ENCODE assay signal across 9 cellular contexts in genomic region chr11:6655790-6656580, GRCh38. TPM values are rescaled to one million over a fixed set of nuclear protein-coding genes. Genes with fewer than 3 reads are reported as not detected.
DNase-seq lines count a peak whose midpoint lies in the region; ATAC-seq and TF ChIP-seq lines count a peak whose summit lies in the region.
"Had no signal": no experiment of that assay in that cellular context is flagged by ENCODE, and none has a peak within 500 bp of the region (broad histone marks: within the 10 kb centered on the region; RNA-seq: fewer than 3 reads in every experiment).

Gene DCHS1, minus strand, starts transcription at chr11:6655809. Its CDS starts 14,196 bp downstream, at chr11:6641613.

- peak within 1 kb of the TSS; percentile 30 to 79 (median 69) for H3K27ac Mint-ChIP-seq in CD4-positive, alpha-beta memory T cell

- peaks cover 0 to 8% (median 1%) of the 10 kb centered on the region in 4 donors for H3K4me1 Mint-ChIP-seq in CD4-positive, alpha-beta memory T cell

- CTCF ChIA-PET in CD4-positive, alpha-beta memory T cell (lab: Charles Lee; ENCODE audit: partially characterized antibody), result interaction anchor here (3.0 to 3.8 kb wide), 3 partner anchors 12 to 37 kb away, joined by 13 to 19 read pairs (median 15); partner anchors contain the start of genes MRPL17 and TPP1

- peak within 1 kb of the TSS; percentile 67 to 80 (median 74) for H3K4me3 Mint-ChIP-seq in CD4-positive, alpha-beta memory T cell

- DNase-seq in CD4-positive, alpha-beta memory T cell, result peak in 1 of 5 donors; percentile 16
- DNase-seq in NCI-H2227 treated with DMSO at 0.1 percent for 48 hours (lab: John Stamatoyannopoulos, UW) (peak; percentile 53), vagina (ENCODE audit: extremely low spot score in 2 of 2) (no peak), SW 1271 (lab: John Stamatoyannopoulos, UW) (no peak), NCI-H2196 (lab: John Stamatoyannopoulos, UW; ENCODE audit: unreplicated experiment) (no peak)
- peak in 1 of 3 donors; percentile 15 for DNase-seq in effector memory CD4-positive, alpha-beta T cell

- peaks cover 25% of the 10 kb centered on the region for H3K4me1 ChIP-seq in CD4-positive, alpha-beta memory T cell (ENCODE audit: insufficient read depth, low read length)
- no peaks in the 10 kb centered on the region for H3K4me1 ChIP-seq in effector memory CD4-positive, alpha-beta T cell (ENCODE audit: control insufficient read depth, insufficient read depth, low read length, poor library complexity, severe bottlenecking)
- H3K4me1 ChIP-seq in muscle layer of duodenum (ENCODE audit: control insufficient read depth in 1 of 2, insufficient read depth in 2 of 2, low read length in 2 of 2) (peaks cover 6 to 9% of the 10 kb centered on the region in 2 donors), vagina (peaks cover 17% of the 10 kb centered on the region)

- H3K27me3 Mint-ChIP-seq in CD4-positive, alpha-beta memory T cell, result peaks cover 0 to 2% of the 10 kb centered on the region in 2 donors

- no peak for TF ChIP-seq POLR2A in vagina (IDR thresholded peaks at IDR 0.05)

- no peak for ATAC-seq in GM19328 (IDR thresholded peaks at IDR 0.05; ENCODE audit: unreplicated experiment)

- no peak within 1 kb of the TSS for H3K27ac ChIP-seq in CD4-positive, alpha-beta memory T cell (ENCODE audit: low read depth, low read length)
- peak within 1 kb of the TSS; percentile 35 for H3K27ac ChIP-seq in effector memory CD4-positive, alpha-beta T cell (ENCODE audit: insufficient read depth, low read length, poor library complexity, severe bottlenecking)
- H3K27ac ChIP-seq in muscle layer of duodenum (ENCODE audit: low read length) (peak within 1 kb of the TSS; percentile 82), vagina (peak within 1 kb of the TSS; percentile 92)
- H3K27ac ChIP-seq: HL-60 had no signal

- H3K27me3 ChIP-seq in CD4-positive, alpha-beta memory T cell (ENCODE audit: insufficient read depth, low read length), result peaks cover 7% of the 10 kb centered on the region
- no peaks in the 10 kb centered on the region for H3K27me3 ChIP-seq in effector memory CD4-positive, alpha-beta T cell (replicated peaks; ENCODE audit: control insufficient read depth, insufficient read depth, low read length, poor library complexity, severe bottlenecking)
- H3K27me3 ChIP-seq in muscle layer of duodenum (ENCODE audit: low read depth, low read length), result no peaks in the 10 kb centered on the region
- no peaks in the 10 kb centered on the region for H3K27me3 ChIP-seq in vagina

- POLR2A ChIA-PET in CD4-positive, alpha-beta memory T cell (lab: Charles Lee; ENCODE audit: partially characterized antibody), result interaction anchor here (1.0 to 4.6 kb wide), 6 partner anchors 9 to 52 kb away, joined by 3 to 21 read pairs (median 8); partner anchors contain the start of genes ILK, RRP8, TAF10 and TPP1

- no peak for TF ChIP-seq CTCF in vagina (IDR thresholded peaks at IDR 0.05)

- intact Hi-C loops in CD4-positive, alpha-beta memory T cell (cut with micrococcal nuclease), result loop anchor here (1.0 kb wide), 1 partner anchor 37 kb away; the partner anchor contains the start of gene TPP1
- intact Hi-C loops in vagina (cut with DNase I), result loop anchor here (10.0 kb wide), 1 partner anchor 51 kb away; the partner anchor contains the start of genes ILK and RRP8

- no peaks in the 10 kb centered on the region for H3K9me3 Mint-ChIP-seq in CD4-positive, alpha-beta memory T cell

- peak within 1 kb of the TSS in 1 of 2 donors; percentile 30 for H3K4me3 ChIP-seq in CD4-positive, alpha-beta memory T cell (ENCODE audit: low read length in 2 of 2)
- H3K4me3 ChIP-seq in effector memory CD4-positive, alpha-beta T cell (ENCODE audit: insufficient read depth, low read depth, low read length, poor library complexity, severe bottlenecking), result peak within 1 kb of the TSS; percentile 53
- peak within 1 kb of the TSS; percentile 57 to 67 for H3K4me3 ChIP-seq in muscle layer of duodenum (ENCODE audit: low read depth in 1 of 2, low read length in 2 of 2)
- peak within 1 kb of the TSS; percentile 57 to 72 for H3K4me3 ChIP-seq in vagina

- H3K36me3 ChIP-seq in CD4-positive, alpha-beta memory T cell (ENCODE audit: insufficient read depth, low read length), result no peaks in the 10 kb centered on the region
- H3K36me3 ChIP-seq in effector memory CD4-positive, alpha-beta T cell (ENCODE audit: control insufficient read depth, insufficient read depth, low read length), result no peaks in the 10 kb centered on the region
- H3K36me3 ChIP-seq in muscle layer of duodenum (ENCODE audit: control insufficient read depth in 1 of 2, insufficient read depth in 2 of 2, low read length in 2 of 2) (no peaks in the 10 kb centered on the region), vagina (no peaks in the 10 kb centered on the region)

- no peaks in the 10 kb centered on the region for H3K9me3 ChIP-seq in CD4-positive, alpha-beta memory T cell (ENCODE audit: control insufficient read depth in 1 of 2, low read length in 2 of 2)
- H3K9me3 ChIP-seq in effector memory CD4-positive, alpha-beta T cell (ENCODE audit: control insufficient read depth, low read length), result no peaks in the 10 kb centered on the region
- no peaks in the 10 kb centered on the region for H3K9me3 ChIP-seq in muscle layer of duodenum (ENCODE audit: control insufficient read depth in 1 of 2, low read length in 2 of 2)
- H3K9me3 ChIP-seq in vagina, result no peaks in the 10 kb centered on the region

- H3K36me3 Mint-ChIP-seq in CD4-positive, alpha-beta memory T cell, result no peaks in the 10 kb centered on the region

RNA-seq across cellular contexts. Expression of gene DCHS1, which starts in this region (rescaled TPM):
- 1 to 10 TPM; 6.4 to 6.7 TPM for total RNA-seq in CD4-positive, alpha-beta memory T cell
- polyA plus RNA-seq in CD4-positive, alpha-beta memory T cell, result 1 to 10 TPM in 1 of 2 donors, under 1 TPM in 1; 0.47 to 2.5 TPM
- 28.7 TPM for total RNA-seq in vagina
